ENCODE assay signal across 28 cellular contexts in the genomic region with DNA sequence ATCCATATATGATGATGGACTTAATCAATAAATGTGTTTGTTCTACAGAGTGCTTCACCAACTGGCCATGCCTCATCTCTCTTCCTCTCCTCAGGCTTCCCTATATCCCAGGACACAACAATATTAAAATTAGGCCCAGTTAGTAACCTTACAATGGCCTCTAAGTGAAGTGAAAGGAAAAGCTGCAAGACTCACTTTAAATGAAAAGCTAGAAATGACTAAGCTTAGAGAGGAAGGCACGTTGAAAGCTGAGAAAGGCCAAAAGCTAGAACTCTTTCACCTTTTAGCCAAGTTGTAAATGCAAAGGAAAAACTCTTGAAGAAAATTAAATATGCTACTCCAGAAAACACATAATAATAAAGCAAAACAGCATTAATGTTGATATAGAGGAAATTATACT.
DNase-seq lines count a peak whose midpoint lies in the region; ATAC-seq and TF ChIP-seq lines count a peak whose summit lies in the region.
"Had no signal": no experiment of that assay in that cellular context is flagged by ENCODE, and none has a peak within 500 bp of the region (broad histone marks: within the 10 kb centered on the region; RNA-seq: fewer than 3 reads in every experiment).

No MANE protein-coding gene starts in this region.

- no peak overlapping the region for H3K27ac Mint-ChIP-seq in activated CD4-positive, alpha-beta T cell treated with anti-CD3 and anti-CD28 coated beads, Interleukin-2, amount 10 ng/mL, durations not matched to agents 24 days and 14 days
- H3K27ac Mint-ChIP-seq: activated CD4-positive, alpha-beta memory T cell treated with anti-CD3 and anti-CD28 coated beads, Interleukin-2, amount 10 ng/mL, durations not matched to agents 7 days and 5 days; activated naive CD8-positive, alpha-beta T cell treated with anti-CD3 and anti-CD28 coated beads, Interleukin-2, amount 10 ng/mL, durations not matched to agents 7 days and 5 days; CD4-positive, alpha-beta memory T cell; natural killer cell treated with Interleukin-12 subunit alpha and Interleukin-12 subunit beta and Interleukin-15 and Interleukin-18, amount 100 ng/mL, for 72 hours had no signal

- H3K36me3 ChIP-seq in adrenal gland (replicated peaks in 1 of 2) = no peaks in the 10 kb centered on the region
- H3K36me3 ChIP-seq: ovary, upper lobe of left lung had no signal

- TF ChIP-seq POLR2A in adrenal gland (IDR thresholded peaks at IDR 0.05) = no peak

- no peaks in the 10 kb centered on the region for H3K36me3 Mint-ChIP-seq in activated CD4-positive, alpha-beta T cell treated with anti-CD3 and anti-CD28 coated beads, Interleukin-2, amount 10 ng/mL, durations not matched to agents 24 days and 14 days (ENCODE audit: low read depth)
- H3K36me3 Mint-ChIP-seq: activated naive CD8-positive, alpha-beta T cell treated with anti-CD3 and anti-CD28 coated beads, Interleukin-2, amount 10 ng/mL, durations not matched to agents 7 days and 5 days; CD4-positive, alpha-beta memory T cell had no signal

- no peak for TF ChIP-seq CTCF in adrenal gland (IDR thresholded peaks at IDR 0.05)

- no peaks in the 10 kb centered on the region for H3K27me3 ChIP-seq in adrenal gland
- H3K27me3 ChIP-seq: ovary, upper lobe of left lung had no signal

- H3K4me1 Mint-ChIP-seq in activated CD4-positive, alpha-beta T cell treated with anti-CD3 and anti-CD28 coated beads, Interleukin-2, amount 10 ng/mL, durations not matched to agents 24 days and 14 days = no peaks in the 10 kb centered on the region
- H3K4me1 Mint-ChIP-seq: activated CD4-positive, alpha-beta memory T cell treated with anti-CD3 and anti-CD28 coated beads, Interleukin-2, amount 10 ng/mL, durations not matched to agents 7 days and 5 days; activated naive CD8-positive, alpha-beta T cell treated with anti-CD3 and anti-CD28 coated beads, Interleukin-2, amount 10 ng/mL, durations not matched to agents 7 days and 5 days; CD4-positive, alpha-beta memory T cell; central memory CD8-positive, alpha-beta T cell had no signal

- no peak overlapping the region for H3K4me3 Mint-ChIP-seq in activated CD4-positive, alpha-beta T cell treated with anti-CD3 and anti-CD28 coated beads, Interleukin-2, amount 10 ng/mL, durations not matched to agents 24 days and 14 days
- H3K4me3 Mint-ChIP-seq: activated CD4-positive, alpha-beta memory T cell treated with anti-CD3 and anti-CD28 coated beads, Interleukin-2, amount 10 ng/mL, durations not matched to agents 7 days and 5 days; activated naive CD8-positive, alpha-beta T cell treated with anti-CD3 and anti-CD28 coated beads, Interleukin-2, amount 10 ng/mL, durations not matched to agents 7 days and 5 days; CD4-positive, alpha-beta memory T cell; central memory CD8-positive, alpha-beta T cell; natural killer cell treated with Interleukin-12 subunit alpha and Interleukin-12 subunit beta and Interleukin-15 and Interleukin-18, amount 100 ng/mL, for 72 hours had no signal

- ATAC-seq in HG02642 (IDR thresholded peaks at IDR 0.05; ENCODE audit: poor library complexity, unreplicated experiment) = peak; percentile 50
- peak; percentile 66 for ATAC-seq in HG03342 (IDR thresholded peaks at IDR 0.05; ENCODE audit: unreplicated experiment)
- ATAC-seq: left ventricle myocardium superior; natural killer cell treated with Interleukin-12 subunit alpha and Interleukin-12 subunit beta and Interleukin-15 and Interleukin-18, amount 100 ng/mL, for 72 hours; PC-3 had no signal

- no peaks in the 10 kb centered on the region for H3K27me3 Mint-ChIP-seq in activated CD4-positive, alpha-beta T cell treated with anti-CD3 and anti-CD28 coated beads, Interleukin-2, amount 10 ng/mL, durations not matched to agents 24 days and 14 days
- H3K27me3 Mint-ChIP-seq: activated CD4-positive, alpha-beta memory T cell treated with anti-CD3 and anti-CD28 coated beads, Interleukin-2, amount 10 ng/mL, durations not matched to agents 7 days and 5 days; activated naive CD8-positive, alpha-beta T cell treated with anti-CD3 and anti-CD28 coated beads, Interleukin-2, amount 10 ng/mL, durations not matched to agents 7 days and 5 days; CD4-positive, alpha-beta memory T cell; central memory CD8-positive, alpha-beta T cell; natural killer cell treated with Interleukin-12 subunit alpha and Interleukin-12 subunit beta and Interleukin-15 and Interleukin-18, amount 100 ng/mL, for 72 hours had no signal

- DNase-seq in NCI-H526 treated with DMSO at 0.1 percent for 48 hours (lab: John Stamatoyannopoulos, UW) (peak; percentile 28), NCI-H526 (lab: John Stamatoyannopoulos, UW) (no peak), adrenal gland (no peak), SW480 (ENCODE audit: low spot score) (no peak), substantia nigra (lab: John Stamatoyannopoulos, UW) (no peak)
- DNase-seq in activated CD4-positive, alpha-beta T cell treated with anti-CD3 and anti-CD28 coated beads, Interleukin-2, amount 10 ng/mL, durations not matched to agents 24 days and 14 days = no peak
- DNase-seq: activated CD4-positive, alpha-beta memory T cell treated with anti-CD3 and anti-CD28 coated beads, Interleukin-2, amount 10 ng/mL, durations not matched to agents 7 days and 5 days; activated naive CD8-positive, alpha-beta T cell treated with anti-CD3 and anti-CD28 coated beads, Interleukin-2, amount 10 ng/mL, durations not matched to agents 7 days and 5 days; CD4-positive, alpha-beta memory T cell; DMS 273 treated with DMSO at 0.1 percent for 48 hours; Karpas-422; left ventricle myocardium superior; midbrain; NCI-H1930; NCI-H82; ovary; PC-3; retina; SHP77 treated with DMSO at 0.1 percent for 48 hours; small intestine; stimulated activated CD4-positive, alpha-beta T cell treated with anti-CD3 and anti-CD28 coated beads, Interleukin-1b, Interleukin-23, amount 100 ng/mL, for 48 hours; upper lobe of left lung had no signal

- H3K27ac ChIP-seq in adrenal gland (no peak overlapping the region), substantia nigra (ENCODE audit: low read depth, low read length, poor library complexity, severe bottlenecking) (no peak overlapping the region)
- H3K27ac ChIP-seq: 22Rv1, HL-60, ovary, upper lobe of left lung had no signal

- no peaks in the 10 kb centered on the region for H3K9me3 Mint-ChIP-seq in activated CD4-positive, alpha-beta T cell treated with anti-CD3 and anti-CD28 coated beads, Interleukin-2, amount 10 ng/mL, durations not matched to agents 24 days and 14 days
- H3K9me3 Mint-ChIP-seq: activated naive CD8-positive, alpha-beta T cell treated with anti-CD3 and anti-CD28 coated beads, Interleukin-2, amount 10 ng/mL, durations not matched to agents 7 days and 5 days had no signal

- WGBS in adrenal gland, 4 donors = 46 to 63% (median 57%) methylated on average over 1 of the region's 1 CpG

- H3K9me3 ChIP-seq in adrenal gland (replicated peaks in 1 of 3) = no peaks in the 10 kb centered on the region
- H3K9me3 ChIP-seq: ovary had no signal

- H3K4me1 ChIP-seq in adrenal gland (replicated peaks in 1 of 2) = peaks cover 0 to 6% of the 10 kb centered on the region in 2 donors
- H3K4me1 ChIP-seq: upper lobe of left lung had no signal

- intact Hi-C loops in adrenal gland (cut with DNase I) = no loop called here
- intact Hi-C loops in activated CD4-positive, alpha-beta T cell treated with anti-CD3 and anti-CD28 coated beads, Interleukin-2, amount 10 ng/mL, durations not matched to agents 24 days and 14 days (cut with micrococcal nuclease) = no loop called here

- H3K4me3 ChIP-seq in adrenal gland = no peak overlapping the region
- H3K4me3 ChIP-seq: ovary, upper lobe of left lung had no signal
